Comparison of ENCODE assay signal across 1 cellular context in genomic region chr3:129606522-129607390, GRCh38.
TF ChIP-seq lines count a peak whose summit lies in the region.

A gene with protein sequence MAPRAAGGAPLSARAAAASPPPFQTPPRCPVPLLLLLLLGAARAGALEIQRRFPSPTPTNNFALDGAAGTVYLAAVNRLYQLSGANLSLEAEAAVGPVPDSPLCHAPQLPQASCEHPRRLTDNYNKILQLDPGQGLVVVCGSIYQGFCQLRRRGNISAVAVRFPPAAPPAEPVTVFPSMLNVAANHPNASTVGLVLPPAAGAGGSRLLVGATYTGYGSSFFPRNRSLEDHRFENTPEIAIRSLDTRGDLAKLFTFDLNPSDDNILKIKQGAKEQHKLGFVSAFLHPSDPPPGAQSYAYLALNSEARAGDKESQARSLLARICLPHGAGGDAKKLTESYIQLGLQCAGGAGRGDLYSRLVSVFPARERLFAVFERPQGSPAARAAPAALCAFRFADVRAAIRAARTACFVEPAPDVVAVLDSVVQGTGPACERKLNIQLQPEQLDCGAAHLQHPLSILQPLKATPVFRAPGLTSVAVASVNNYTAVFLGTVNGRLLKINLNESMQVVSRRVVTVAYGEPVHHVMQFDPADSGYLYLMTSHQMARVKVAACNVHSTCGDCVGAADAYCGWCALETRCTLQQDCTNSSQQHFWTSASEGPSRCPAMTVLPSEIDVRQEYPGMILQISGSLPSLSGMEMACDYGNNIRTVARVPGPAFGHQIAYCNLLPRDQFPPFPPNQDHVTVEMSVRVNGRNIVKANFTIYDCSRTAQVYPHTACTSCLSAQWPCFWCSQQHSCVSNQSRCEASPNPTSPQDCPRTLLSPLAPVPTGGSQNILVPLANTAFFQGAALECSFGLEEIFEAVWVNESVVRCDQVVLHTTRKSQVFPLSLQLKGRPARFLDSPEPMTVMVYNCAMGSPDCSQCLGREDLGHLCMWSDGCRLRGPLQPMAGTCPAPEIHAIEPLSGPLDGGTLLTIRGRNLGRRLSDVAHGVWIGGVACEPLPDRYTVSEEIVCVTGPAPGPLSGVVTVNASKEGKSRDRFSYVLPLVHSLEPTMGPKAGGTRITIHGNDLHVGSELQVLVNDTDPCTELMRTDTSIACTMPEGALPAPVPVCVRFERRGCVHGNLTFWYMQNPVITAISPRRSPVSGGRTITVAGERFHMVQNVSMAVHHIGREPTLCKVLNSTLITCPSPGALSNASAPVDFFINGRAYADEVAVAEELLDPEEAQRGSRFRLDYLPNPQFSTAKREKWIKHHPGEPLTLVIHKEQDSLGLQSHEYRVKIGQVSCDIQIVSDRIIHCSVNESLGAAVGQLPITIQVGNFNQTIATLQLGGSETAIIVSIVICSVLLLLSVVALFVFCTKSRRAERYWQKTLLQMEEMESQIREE (N-terminal part only) (minus strand): TSS chr3:129606676. CDS start chr3:129606639, 37 bp downstream.

TF ChIP-seq in HepG2, 621 proteins besides CTCF, POLR2A, EP300 and RAD21 (continued from another document and continues in another):
- TF ChIP-seq POLR2G (IDR thresholded peaks at IDR 0.05; ENCODE audit: low read depth, low read length) (peak; percentile 71), PHF8 (CRISPR knock-in tag; IDR thresholded peaks at IDR 0.05) (peak; percentile 29; the same call in 1 of the 2 replicates), ZFP37 (CRISPR knock-in tag; IDR thresholded peaks at IDR 0.05; ENCODE audit: borderline replicate concordance) (no peak), ZNF343 (CRISPR knock-in tag; IDR thresholded peaks at IDR 0.05) (no peak), RBFOX2 (IDR thresholded peaks at IDR 0.05; ENCODE audit: low read depth, low read length) (peak; percentile 41; the same call in 1 of the 2 replicates), BCL6 (CRISPR knock-in tag; IDR thresholded peaks at IDR 0.05) (peak; percentile 30; the same call in 1 of the 2 replicates), HNRNPLL (IDR thresholded peaks at IDR 0.05; ENCODE audit: low read depth, low read length, poor library complexity, severe bottlenecking) (peak; percentile 34), SOX6 (IDR thresholded peaks at IDR 0.05) (no peak), SOX6 (CRISPR knock-in tag; IDR thresholded peaks at IDR 0.05) (0 out of 2 replicates have a peak, but pooled peaks have one; percentile 18), RFXAP (CRISPR knock-in tag; IDR thresholded peaks at IDR 0.05; ENCODE audit: borderline replicate concordance) (0 out of 2 replicates have a peak, but pooled peaks have one; percentile 41), MYC (CRISPR knock-in tag; IDR thresholded peaks at IDR 0.05; ENCODE audit: borderline replicate concordance) (0 out of 2 replicates have a peak, but pooled peaks have one; percentile 21), ZSCAN25 (CRISPR knock-in tag; IDR thresholded peaks at IDR 0.05) (no peak), ZNF557 (CRISPR knock-in tag; IDR thresholded peaks at IDR 0.05) (no peak), ZNF160 (CRISPR knock-in tag; IDR thresholded peaks at IDR 0.05) (peak; percentile 28; the same call in 1 of the 2 replicates), MTF2 (CRISPR knock-in tag; IDR thresholded peaks at IDR 0.05; ENCODE audit: borderline replicate concordance) (0 out of 2 replicates have a peak, but pooled peaks have one; percentile 39), ZNF24 (IDR thresholded peaks at IDR 0.05) (no peak), ZBTB7B (CRISPR knock-in tag; IDR thresholded peaks at IDR 0.05) (0 out of 2 replicates have a peak, but pooled peaks have one; percentile 19), SNAI1 (CRISPR knock-in tag; IDR thresholded peaks at IDR 0.05; ENCODE audit: borderline replicate concordance) (no peak), ZNF280B (CRISPR knock-in tag; IDR thresholded peaks at IDR 0.05; ENCODE audit: borderline replicate concordance) (peak; percentile 72; the same call in 1 of the 2 replicates), FOXC1 (CRISPR knock-in tag; IDR thresholded peaks at IDR 0.05; ENCODE audit: borderline replicate concordance) (0 out of 2 replicates have a peak, but pooled peaks have one; percentile 56), ZNF788 (CRISPR knock-in tag; IDR thresholded peaks at IDR 0.05; ENCODE audit: borderline replicate concordance) (peak; percentile 50; the same call in 1 of the 2 replicates), ZNF430 (CRISPR knock-in tag; IDR thresholded peaks at IDR 0.05) (no peak), ARID5B (CRISPR knock-in tag; IDR thresholded peaks at IDR 0.05) (0 out of 2 replicates have a peak, but pooled peaks have one; percentile 20), KLF16 (CRISPR knock-in tag; IDR thresholded peaks at IDR 0.05) (peak in 1 of 2 experiments; percentile 47; a peak in 1 of 4 replicates), MED1 (CRISPR knock-in tag; IDR thresholded peaks at IDR 0.05) (peak; percentile 20; the same call in 1 of the 2 replicates), TOPORS (CRISPR knock-in tag; IDR thresholded peaks at IDR 0.05) (no peak), XRCC5 (optimal IDR thresholded peaks at IDR 0.05; ENCODE audit: low read length) (peak; percentile 55), SAP130 (CRISPR knock-in tag; IDR thresholded peaks at IDR 0.05; ENCODE audit: low read depth) (peak; percentile 49; the same call in 1 of the 2 replicates), HNRNPK (IDR thresholded peaks at IDR 0.05; ENCODE audit: low read depth, low read length, poor library complexity, severe bottlenecking) (peak; percentile 34), KLF12 (CRISPR knock-in tag; IDR thresholded peaks at IDR 0.05; ENCODE audit: borderline replicate concordance) (0 out of 2 replicates have a peak, but pooled peaks have one; percentile 40), ETV6 (CRISPR knock-in tag; conservative IDR thresholded peaks at IDR 0.05) (0 out of 2 replicates have a peak, but pooled peaks have one; percentile 34), MAZ (IDR thresholded peaks at IDR 0.05; ENCODE audit: borderline replicate concordance, low read depth, low read length) (no peak), MAZ (CRISPR knock-in tag; IDR thresholded peaks at IDR 0.05; ENCODE audit: low read depth) (0 out of 2 replicates have a peak, but pooled peaks have one; percentile 27), ZNF616 (CRISPR knock-in tag; IDR thresholded peaks at IDR 0.05; ENCODE audit: low read depth) (peak; percentile 51; the same call in 1 of the 2 replicates), TFDP1 (CRISPR knock-in tag; IDR thresholded peaks at IDR 0.05; ENCODE audit: borderline replicate concordance) (peak; percentile 48; the same call in 1 of the 2 replicates), DRAP1 (CRISPR knock-in tag; IDR thresholded peaks at IDR 0.05) (no peak), POLR2AphosphoS5 (IDR thresholded peaks at IDR 0.05; ENCODE audit: low read depth, low read length) (peak; percentile 60; the same call in 1 of the 2 replicates), ZFP90 (CRISPR knock-in tag; IDR thresholded peaks at IDR 0.05; ENCODE audit: borderline replicate concordance) (0 out of 2 replicates have a peak, but pooled peaks have one; percentile 33), CCDC6 (CRISPR knock-in tag; IDR thresholded peaks at IDR 0.05) (0 out of 2 replicates have a peak, but pooled peaks have one; percentile 43), THAP11 (CRISPR knock-in tag; IDR thresholded peaks at IDR 0.05) (0 out of 2 replicates have a peak, but pooled peaks have one; percentile 24)
- TF ChIP-seq, protein P1, sequence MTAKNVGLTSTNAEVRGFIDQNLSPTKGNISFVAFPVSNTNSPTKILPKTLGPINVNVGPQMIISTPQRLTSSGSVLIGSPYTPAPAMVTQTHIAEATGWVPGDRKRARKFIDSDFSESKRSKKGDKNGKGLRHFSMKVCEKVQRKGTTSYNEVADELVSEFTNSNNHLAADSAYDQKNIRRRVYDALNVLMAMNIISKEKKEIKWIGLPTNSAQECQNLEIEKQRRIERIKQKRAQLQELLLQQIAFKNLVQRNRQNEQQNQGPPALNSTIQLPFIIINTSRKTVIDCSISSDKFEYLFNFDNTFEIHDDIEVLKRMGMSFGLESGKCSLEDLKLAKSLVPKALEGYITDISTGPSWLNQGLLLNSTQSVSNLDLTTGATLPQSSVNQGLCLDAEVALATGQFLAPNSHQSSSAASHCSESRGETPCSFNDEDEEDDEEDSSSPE (CRISPR knock-in tag; IDR thresholded peaks at IDR 0.05): peak; percentile 39; the same call in 1 of the 2 replicates
- TF ChIP-seq, protein P2, sequence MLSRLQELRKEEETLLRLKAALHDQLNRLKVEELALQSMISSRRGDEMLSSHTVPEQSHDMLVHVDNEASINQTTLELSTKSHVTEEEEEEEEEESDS (CRISPR knock-in tag; IDR thresholded peaks at IDR 0.05; ENCODE audit: borderline replicate concordance): no peak
- TF ChIP-seq, protein P3, sequence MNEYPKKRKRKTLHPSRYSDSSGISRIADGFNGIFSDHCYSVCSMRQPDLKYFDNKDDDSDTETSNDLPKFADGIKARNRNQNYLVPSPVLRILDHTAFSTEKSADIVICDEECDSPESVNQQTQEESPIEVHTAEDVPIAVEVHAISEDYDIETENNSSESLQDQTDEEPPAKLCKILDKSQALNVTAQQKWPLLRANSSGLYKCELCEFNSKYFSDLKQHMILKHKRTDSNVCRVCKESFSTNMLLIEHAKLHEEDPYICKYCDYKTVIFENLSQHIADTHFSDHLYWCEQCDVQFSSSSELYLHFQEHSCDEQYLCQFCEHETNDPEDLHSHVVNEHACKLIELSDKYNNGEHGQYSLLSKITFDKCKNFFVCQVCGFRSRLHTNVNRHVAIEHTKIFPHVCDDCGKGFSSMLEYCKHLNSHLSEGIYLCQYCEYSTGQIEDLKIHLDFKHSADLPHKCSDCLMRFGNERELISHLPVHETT (CRISPR knock-in tag; conservative IDR thresholded peaks at IDR 0.05): 0 out of 2 replicates have a peak, but pooled peaks have one; percentile 56
- TF ChIP-seq, protein P4, sequence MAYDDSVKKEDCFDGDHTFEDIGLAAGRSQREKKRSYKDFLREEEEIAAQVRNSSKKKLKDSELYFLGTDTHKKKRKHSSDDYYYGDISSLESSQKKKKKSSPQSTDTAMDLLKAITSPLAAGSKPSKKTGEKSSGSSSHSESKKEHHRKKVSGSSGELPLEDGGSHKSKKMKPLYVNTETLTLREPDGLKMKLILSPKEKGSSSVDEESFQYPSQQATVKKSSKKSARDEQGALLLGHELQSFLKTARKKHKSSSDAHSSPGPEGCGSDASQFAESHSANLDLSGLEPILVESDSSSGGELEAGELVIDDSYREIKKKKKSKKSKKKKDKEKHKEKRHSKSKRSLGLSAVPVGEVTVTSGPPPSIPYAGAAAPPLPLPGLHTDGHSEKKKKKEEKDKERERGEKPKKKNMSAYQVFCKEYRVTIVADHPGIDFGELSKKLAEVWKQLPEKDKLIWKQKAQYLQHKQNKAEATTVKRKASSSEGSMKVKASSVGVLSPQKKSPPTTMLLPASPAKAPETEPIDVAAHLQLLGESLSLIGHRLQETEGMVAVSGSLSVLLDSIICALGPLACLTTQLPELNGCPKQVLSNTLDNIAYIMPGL (CRISPR knock-in tag; IDR thresholded peaks at IDR 0.05; ENCODE audit: borderline replicate concordance in 1 of 2, low read depth in 1 of 2): 0 out of 4 replicates have a peak, but pooled peaks of 1 of the 2 experiments have one; percentile 19
